In genomic region chr11:120938255-120938654, GRCh38 we compare ENCODE assay signal across 31 cellular contexts.
"Had no signal": no experiment of that assay in that cellular context is flagged by ENCODE, and none has a peak within 500 bp of the region (broad histone marks: within the 10 kb centered on the region; RNA-seq: fewer than 3 reads in every experiment).

No MANE protein-coding gene starts in this region.

- FAIRE-seq: bronchial epithelial cell, TTC549 had no signal

- H3K27ac ChIP-seq: ascending aorta, cardiac muscle cell, VCaP had no signal

- H3K4me1 ChIP-seq: ascending aorta had no signal

- H3K4me3 ChIP-seq: ascending aorta, cardiac muscle cell had no signal

- DNase-seq: activated CD4-positive, alpha-beta memory T cell treated with anti-CD3 and anti-CD28 coated beads, Interleukin-2, amount 10 ng/mL, durations not matched to agents 7 days and 5 days; activated CD4-positive, alpha-beta T cell treated with anti-CD3 and anti-CD28 coated beads for 1 hour; activated CD4-positive, alpha-beta T cell treated with anti-CD3 and anti-CD28 coated beads for 36 hours; activated CD4-positive, alpha-beta T cell treated with anti-CD3 and anti-CD28 coated beads for 48 hours; activated CD4-positive, alpha-beta T cell treated with anti-CD3 and anti-CD28 coated beads, Interleukin-2, amount 10 ng/mL, durations not matched to agents 7 days and 5 days; activated CD4-positive, alpha-beta T cell treated with anti-CD3 and anti-CD28 coated beads, Interleukin-2, amount 50 U/mL, for 48 hours; activated CD4-positive, CD25-positive, alpha-beta regulatory T cell; activated CD8-positive, alpha-beta memory T cell treated with anti-CD3 and anti-CD28 coated beads for 24 hours; activated CD8-positive, alpha-beta memory T cell treated with anti-CD3 and anti-CD28 coated beads, Interleukin-2, amount 10 ng/mL, durations not matched to agents 7 days and 5 days; activated CD8-positive, alpha-beta memory T cell treated with anti-CD3 and anti-CD28 coated beads, Interleukin-2, amount 50 U/mL, for 48 hours; activated CD8-positive, alpha-beta T cell treated with anti-CD3 and anti-CD28 coated beads, Interleukin-2, amount 10 ng/mL, durations not matched to agents 7 days and 5 days; activated effector memory CD4-positive, alpha-beta T cell treated with Interleukin-2 at 50 U/mL for 16 hours; activated gamma-delta T cell; activated naive CD4-positive, alpha-beta T cell treated with anti-CD3 and anti-CD28 coated beads, Interleukin-2, amount 10 ng/mL, durations not matched to agents 7 days and 5 days; activated naive CD4-positive, alpha-beta T cell treated with Interleukin-2 at 50 U/mL for 16 hours; activated naive CD8-positive, alpha-beta T cell treated with anti-CD3 and anti-CD28 coated beads, Interleukin-2, amount 10 ng/mL, durations not matched to agents 7 days and 5 days; activated naive CD8-positive, alpha-beta T cell treated with anti-CD3 and anti-CD28 coated beads, Interleukin-2, amount 50 U/mL, for 24 hours; activated T-cell treated with anti-CD3 and anti-CD28 coated beads, Interleukin-2, amount 50 U/mL, for 24 hours; activated T-cell treated with anti-CD3 and anti-CD28 coated beads, Interleukin-2, amount 50 U/mL, for 48 hours; amygdala; anterior cingulate cortex; caudate nucleus; T-helper 1 cell; T-helper 2 cell; T-helper 9 cell had no signal

- H3K9me3 ChIP-seq: ascending aorta had no signal

- H3K27me3 ChIP-seq: ascending aorta, cardiac muscle cell had no signal

- H3K36me3 ChIP-seq: ascending aorta, cardiac muscle cell had no signal

- ATAC-seq: activated CD4-positive, alpha-beta T cell treated with anti-CD3 and anti-CD28 coated beads for 36 hours; activated CD4-positive, CD25-positive, alpha-beta regulatory T cell treated with anti-CD3 and anti-CD28 coated beads, Interleukin-2, amount 50 U/mL, for 24 hours; activated CD8-positive, alpha-beta memory T cell treated with anti-CD3 and anti-CD28 coated beads, Interleukin-2, amount 10 ng/mL, durations not matched to agents 7 days and 5 days; activated CD8-positive, alpha-beta T cell treated with anti-CD3 and anti-CD28 coated beads, Interleukin-2, amount 10 ng/mL, durations not matched to agents 7 days and 5 days; activated naive CD8-positive, alpha-beta T cell treated with anti-CD3 and anti-CD28 coated beads, Interleukin-2, amount 50 U/mL, for 24 hours had no signal
